ENCODE assay signal across 10 cellular contexts in the genomic region with DNA sequence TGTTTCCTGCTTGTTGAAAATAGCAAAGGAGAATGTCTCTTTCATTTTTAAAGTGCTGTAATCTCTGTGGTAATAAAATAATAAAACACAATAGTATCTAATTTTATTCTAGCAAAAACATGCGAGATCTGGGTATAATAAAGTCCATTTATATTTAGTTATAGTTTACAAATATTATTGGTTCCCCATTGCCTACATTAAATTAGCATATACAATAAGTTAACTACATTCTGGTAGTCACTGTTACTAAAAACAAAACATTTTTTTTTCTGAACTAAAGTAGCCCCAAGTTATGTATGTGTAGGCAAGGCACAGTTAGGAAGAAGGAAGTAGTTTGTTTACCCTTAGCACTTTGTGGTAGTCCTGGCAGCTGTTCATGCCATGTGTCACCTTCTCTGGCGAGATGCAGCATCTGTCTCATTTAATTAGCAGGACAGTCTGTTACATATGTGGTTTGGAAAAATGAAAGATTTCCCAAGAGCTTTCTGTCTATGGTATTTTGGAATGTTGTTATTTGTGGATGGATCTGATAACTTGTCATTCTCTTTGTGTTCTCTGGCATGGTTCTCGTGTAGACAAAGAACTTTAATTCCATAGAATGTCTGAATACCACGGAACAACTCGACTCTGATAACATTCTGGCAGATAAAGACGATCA.
A peak's percentile ranks its signal among the peaks of the same experiment; 100 is the strongest.
DNase-seq lines count a peak whose midpoint lies in the region; ATAC-seq and TF ChIP-seq lines count a peak whose summit lies in the region.
"Had no signal": no experiment of that assay in that cellular context is flagged by ENCODE, and none has a peak within 500 bp of the region (broad histone marks: within the 10 kb centered on the region; RNA-seq: fewer than 3 reads in every experiment).

No MANE protein-coding gene starts in this region.

- intact Hi-C loops in upper lobe of right lung (cut with DNase I): no loop called here
- intact Hi-C loops in spleen (cut with DNase I; ENCODE audit: low total_unique reads): no loop called here

- TF ChIP-seq POLR2A in spleen (IDR thresholded peaks at IDR 0.05): no peak
- TF ChIP-seq POLR2A in GM18505 (IDR thresholded peaks at IDR 0.05; ENCODE audit: borderline replicate concordance, extremely low read depth, insufficient read depth, insufficient read length): no peak

- H3K27me3 ChIP-seq in upper lobe of right lung (no peaks in the 10 kb centered on the region), spleen (replicated peaks in 1 of 7) (no peaks in the 10 kb centered on the region)

- no peak overlapping the region for H3K27ac ChIP-seq in upper lobe of right lung
- H3K27ac ChIP-seq in spleen: no peak overlapping the region

- H3K4me3 ChIP-seq in upper lobe of right lung (no peak overlapping the region), spleen (no peak overlapping the region)

- H3K9me3 ChIP-seq in upper lobe of right lung (no peaks in the 10 kb centered on the region), spleen (no peaks in the 10 kb centered on the region)

- H3K36me3 ChIP-seq in upper lobe of right lung: no peaks in the 10 kb centered on the region
- no peaks in the 10 kb centered on the region for H3K36me3 ChIP-seq in spleen

- H3K4me1 ChIP-seq in upper lobe of right lung (no peaks in the 10 kb centered on the region), spleen (no peaks in the 10 kb centered on the region)

- ATAC-seq in upper lobe of right lung (peak; percentile 23), GM18505 (IDR thresholded peaks at IDR 0.05; ENCODE audit: unreplicated experiment) (no peak)

- WGBS in spleen, 5 donors: 39 to 64% (median 58%) methylated on average over 6 of the region's 6 CpGs

- peak; percentile 40 for DNase-seq in NCI-H2171 treated with DMSO at 0.1 percent for 48 hours (lab: John Stamatoyannopoulos, UW)
- DNase-seq in NCI-H2171 (lab: John Stamatoyannopoulos, UW): no peak
- peak; percentile 8 for DNase-seq in RPMI8226
- peak; percentile 44 for DNase-seq in fibroblast of the conjunctiva (ENCODE audit: low read depth)
- DNase-seq in upper lobe of right lung: no peak
- DNase-seq in inferior parietal cortex (ENCODE audit: extremely low spot score): no peak
- DNase-seq in spleen: no peak
- DNase-seq: 8988T, T-helper 1 cell had no signal

- no peak for TF ChIP-seq CTCF in upper lobe of right lung (IDR thresholded peaks at IDR 0.05)
- no peak for TF ChIP-seq CTCF in spleen (IDR thresholded peaks at IDR 0.05 in 8 of 11, conservative IDR thresholded peaks at IDR 0.05 in 3 of 11)

Comparison
In these comparisons a context has a peak if more than half of its experiments do, and no peak if none do; other contexts are left out.
1. DNase-seq: peak in NCI-H2171 treated with DMSO at 0.1 percent for 48 hours (single experiment), RPMI8226 (single experiment) and fibroblast of the conjunctiva (single experiment); none in NCI-H2171 (single experiment), upper lobe of right lung (single experiment), inferior parietal cortex (single experiment) and spleen (single experiment).